Comparison of ENCODE assay signal across 24 cellular contexts in genomic region chr11:116416852-116417251, GRCh38.
"Had no signal": no experiment of that assay in that cellular context is flagged by ENCODE, and none has a peak within 500 bp of the region (broad histone marks: within the 10 kb centered on the region; RNA-seq: fewer than 3 reads in every experiment).

No MANE protein-coding gene starts in this region.

- DNase-seq: colonic mucosa; cortex of kidney; dermis blood vessel endothelial cell; dorsolateral prefrontal cortex; effector CD4-positive, alpha-beta T cell; effector CD8-positive, alpha-beta T cell; effector memory CD4-positive, alpha-beta T cell; effector memory CD8-positive, alpha-beta T cell; endodermal cell; erythroblast; esophagus squamous epithelium; foreskin fibroblast; foreskin keratinocyte; foreskin melanocyte; gastrocnemius medialis; glutamatergic neuron; head of caudate nucleus; heart left ventricle had no signal

- H3K36me3 ChIP-seq: colonic mucosa, esophagus muscularis mucosa, esophagus squamous epithelium, gastrocnemius medialis, gastroesophageal sphincter, heart left ventricle had no signal

- H3K27ac ChIP-seq: colonic mucosa, coronary artery, dorsolateral prefrontal cortex, epithelial cell of prostate, esophagus muscularis mucosa, esophagus squamous epithelium, foreskin keratinocyte, gastrocnemius medialis, gastroesophageal sphincter, heart left ventricle had no signal

- H3K4me3 Mint-ChIP-seq: dendritic cell treated with granulocyte-macrophage colony-stimulating factor and Interleukin-4, amounts not matched to agents 40 ng/mL and 50 ng/mL, for 4 days; effector memory CD8-positive, alpha-beta T cell; endodermal cell had no signal

- H3K4me3 ChIP-seq: colonic mucosa, coronary artery, dorsolateral prefrontal cortex, esophagus muscularis mucosa, esophagus squamous epithelium, gastrocnemius medialis, gastroesophageal sphincter, heart left ventricle had no signal

- H3K27ac Mint-ChIP-seq: dendritic cell treated with granulocyte-macrophage colony-stimulating factor and Interleukin-4, amounts not matched to agents 40 ng/mL and 50 ng/mL, for 4 days; effector memory CD8-positive, alpha-beta T cell; endodermal cell had no signal

- ATAC-seq: effector memory CD8-positive, alpha-beta T cell; esophagus mucosa; foreskin keratinocyte; gastrocnemius medialis; gastroesophageal sphincter; heart left ventricle had no signal

- H3K27me3 ChIP-seq: colonic mucosa, dorsolateral prefrontal cortex, esophagus muscularis mucosa, foreskin keratinocyte, gastrocnemius medialis, gastroesophageal sphincter had no signal

- H3K9me3 ChIP-seq: colonic mucosa, esophagus muscularis mucosa, gastrocnemius medialis, gastroesophageal sphincter, heart left ventricle had no signal

- H3K4me1 ChIP-seq: colonic mucosa, foreskin keratinocyte, gastrocnemius medialis, heart left ventricle had no signal

- H3K9me3 Mint-ChIP-seq: dendritic cell treated with granulocyte-macrophage colony-stimulating factor and Interleukin-4, amounts not matched to agents 40 ng/mL and 50 ng/mL, for 4 days; effector memory CD8-positive, alpha-beta T cell had no signal
